Comparison of ENCODE assay signal across 8 cellular contexts in genomic region chr6:40907198-40907701, GRCh38.
A peak's percentile ranks its signal among the peaks of the same experiment; 100 is the strongest.
DNase-seq lines count a peak whose midpoint lies in the region; ATAC-seq and TF ChIP-seq lines count a peak whose summit lies in the region.

No MANE protein-coding gene starts in this region.

- H3K4me3 ChIP-seq in astrocyte of the cerebellum (ENCODE audit: low read depth, low read length): no peak overlapping the region

- no peak for TF ChIP-seq CTCF in astrocyte of the cerebellum (IDR thresholded peaks at IDR 0.05; ENCODE audit: low read depth, low read length, missing control alignments)

- peak; percentile 49 for ATAC-seq in left lobe of liver

- DNase-seq in DMS79 treated with DMSO at 0.1 percent for 48 hours (lab: John Stamatoyannopoulos, UW) (peak; percentile 94), NCI-H187 (lab: John Stamatoyannopoulos, UW) (peak; percentile 76 to 86), astrocyte of the cerebellum (ENCODE audit: low read depth) (peak; percentile 8), left lobe of liver (ENCODE audit: low spot score) (no peak), inferior parietal cortex (ENCODE audit: extremely low spot score) (no peak), GM19238 (ENCODE audit: insufficient read length, low spot score) (no peak), activated T-cell treated with anti-CD3 and anti-CD28 coated beads for 4 hours (no peak), OCI-M1 (lab: John Stamatoyannopoulos, UW) (no peak)

- in situ Hi-C loops in astrocyte of the cerebellum (cut with HindIII; ENCODE audit: low sequenced_read_pairs): loop anchor here (10.0 kb wide), 1 partner anchor 62 kb away; no protein-coding TSS in a partner anchor

Comparison
In these comparisons a context has a peak if more than half of its experiments do, and no peak if none do; other contexts are left out.
1. DNase-seq: peak in DMS79 treated with DMSO at 0.1 percent for 48 hours (single experiment), NCI-H187 (2 of 2) and astrocyte of the cerebellum (single experiment); none in left lobe of liver (single experiment), inferior parietal cortex (single experiment), GM19238 (single experiment), activated T-cell treated with anti-CD3 and anti-CD28 coated beads for 4 hours (single experiment) and OCI-M1 (single experiment).